8 cellular contexts compared by ENCODE assay signal in genomic region chr11:67082071-67082791, GRCh38. TPM values are rescaled to one million over a fixed set of nuclear protein-coding genes. Genes with fewer than 3 reads are reported as not detected.
DNase-seq lines count a peak whose midpoint lies in the region; ATAC-seq and TF ChIP-seq lines count a peak whose summit lies in the region.

No MANE protein-coding gene starts in this region.

- H3K4me2 ChIP-seq in OCI-LY3 (ENCODE audit: low read length) = peak overlapping the region; percentile 95
- H3K4me2 ChIP-seq in neural progenitor cell = peak overlapping the region; percentile 37

- peaks cover 2% of the 10 kb centered on the region for H3K9me3 Mint-ChIP-seq in neural progenitor cell

- H3K27me3 Mint-ChIP-seq in neural progenitor cell (ENCODE audit: insufficient read depth, low read depth) = peaks cover 6% of the 10 kb centered on the region

- H3K9ac ChIP-seq in OCI-LY3 (ENCODE audit: low read length) (peak overlapping the region; percentile 47), neural progenitor cell (no peak overlapping the region)

- H3K4me3 ChIP-seq in OCI-LY3 (ENCODE audit: low read length) = peak overlapping the region; percentile 73
- peak overlapping the region; percentile 10 for H3K4me3 ChIP-seq in ectodermal cell (ENCODE audit: insufficient read depth, low read depth, low read length)
- no peak overlapping the region for H3K4me3 ChIP-seq in neural progenitor cell

- H3K79me2 ChIP-seq in OCI-LY3 (ENCODE audit: low read length) (peaks cover 4% of the 10 kb centered on the region; the same call in 1 of the 2 replicates), neural progenitor cell (ENCODE audit: low read depth) (no peaks in the 10 kb centered on the region)

- H3K27me3 ChIP-seq in OCI-LY3 (ENCODE audit: low read depth, low read length) (no peaks in the 10 kb centered on the region), ectodermal cell (ENCODE audit: control insufficient read depth, insufficient read depth, low read length, poor library complexity, severe bottlenecking) (no peaks in the 10 kb centered on the region), neural progenitor cell (no peaks in the 10 kb centered on the region)

- H3K27ac ChIP-seq in OCI-LY3 (ENCODE audit: low read length) (no peak overlapping the region), ectodermal cell (ENCODE audit: insufficient read depth, low read depth, low read length, poor library complexity, severe bottlenecking) (no peak overlapping the region), neural progenitor cell (no peak overlapping the region)

- DNase-seq in neural progenitor cell (ENCODE audit: low spot score) (peak; percentile 45), NCI-H2029 treated with DMSO at 0.1 percent for 48 hours (lab: John Stamatoyannopoulos, UW) (no peak)

- H3K36me3 Mint-ChIP-seq in neural progenitor cell = no peaks in the 10 kb centered on the region

- H3K4me3 Mint-ChIP-seq in neural progenitor cell = peak overlapping the region; percentile 63

- peaks cover 23% of the 10 kb centered on the region for H3K4me1 ChIP-seq in OCI-LY3 (ENCODE audit: low read length)
- peaks cover 11% of the 10 kb centered on the region for H3K4me1 ChIP-seq in ectodermal cell (ENCODE audit: control insufficient read depth, insufficient read depth, low read length)
- peaks cover 3% of the 10 kb centered on the region for H3K4me1 ChIP-seq in neural progenitor cell

- peak overlapping the region; percentile 81 for H3K27ac Mint-ChIP-seq in neural progenitor cell

- H3K36me3 ChIP-seq in OCI-LY3 (replicated peaks; ENCODE audit: low read depth, low read length) (no peaks in the 10 kb centered on the region), ectodermal cell (ENCODE audit: control insufficient read depth, insufficient read depth, low read length) (no peaks in the 10 kb centered on the region), neural progenitor cell (no peaks in the 10 kb centered on the region)

- 53 to 57% methylated on average over 20 of the region's 20 CpGs for WGBS in ectodermal cell, 2 experiments

- peak overlapping the region; percentile 72 for H2AFZ ChIP-seq in OCI-LY3 (ENCODE audit: low read depth, low read length)
- peak overlapping the region; percentile 69 for H2AFZ ChIP-seq in neural progenitor cell (replicated peaks)

- peaks cover 17% of the 10 kb centered on the region for H3K4me1 Mint-ChIP-seq in neural progenitor cell

- H3K9me3 ChIP-seq in OCI-LY3 (ENCODE audit: insufficient read depth, low read length) (no peaks in the 10 kb centered on the region), ectodermal cell (ENCODE audit: control insufficient read depth, low read length) (no peaks in the 10 kb centered on the region), neural progenitor cell (ENCODE audit: low read depth) (no peaks in the 10 kb centered on the region)

- H4K20me1 ChIP-seq in OCI-LY3 (ENCODE audit: insufficient read depth, low read length) (no peaks in the 10 kb centered on the region), neural progenitor cell (ENCODE audit: low read depth) (no peaks in the 10 kb centered on the region)

- H3F3A ChIP-seq in neural progenitor cell (ENCODE audit: low read depth) = peaks cover 3% of the 10 kb centered on the region

- ATAC-seq in GM19395 (IDR thresholded peaks at IDR 0.05; ENCODE audit: unreplicated experiment) (no peak), HG02840 (IDR thresholded peaks at IDR 0.05; ENCODE audit: low FRiP score, unreplicated experiment) (no peak), HG03280 (IDR thresholded peaks at IDR 0.05; ENCODE audit: unreplicated experiment) (no peak)

- peak; percentile 40; the same call in 1 of the 3 replicates for TF ChIP-seq CTCF in GM12872 (IDR thresholded peaks at IDR 0.05; ENCODE audit: insufficient read depth, low read depth, low read length)
- peak; percentile 29; the same call in 1 of the 2 replicates for TF ChIP-seq CTCF in OCI-LY3 (IDR thresholded peaks at IDR 0.05; ENCODE audit: low read depth, low read length)
- no peak for TF ChIP-seq CTCF in neural progenitor cell (IDR thresholded peaks at IDR 0.05)

RNA-seq across cellular contexts. Expression of gene RHOD, which starts 25.6 kb away (rescaled TPM):
- polyA plus RNA-seq in ectodermal cell (2013, experiment 1 of 4) = 5.5 TPM
- 5.5 TPM for polyA plus RNA-seq in ectodermal cell (2013, experiment 2 of 4)
- 5.8 TPM for polyA plus RNA-seq in ectodermal cell (2013, experiment 3 of 4)
- 5.3 TPM for polyA plus RNA-seq in ectodermal cell (2013, experiment 4 of 4)
- 6.6 and 10.0 TPM in 2 replicates for total RNA-seq in neural progenitor cell (ENCODE audit: low replicate concordance)

RNA-seq across cellular contexts. Expression of gene KDM2A, which starts 36.8 kb away (rescaled TPM):
- polyA plus RNA-seq in ectodermal cell (2013, experiment 1 of 4) = 58.6 TPM
- polyA plus RNA-seq in ectodermal cell (2013, experiment 2 of 4) = 63.9 TPM
- 45.7 TPM for polyA plus RNA-seq in ectodermal cell (2013, experiment 3 of 4)
- polyA plus RNA-seq in ectodermal cell (2013, experiment 4 of 4) = 54.1 TPM
- total RNA-seq in neural progenitor cell (ENCODE audit: low replicate concordance) = 38.8 and 49.5 TPM in 2 replicates

RNA-seq across cellular contexts. Expression of gene SYT12, which starts 59.3 kb away (rescaled TPM):
- 0.31 TPM for polyA plus RNA-seq in ectodermal cell (2013, experiment 1 of 4)
- polyA plus RNA-seq in ectodermal cell (2013, experiment 2 of 4) = 0.43 TPM
- 0.48 TPM for polyA plus RNA-seq in ectodermal cell (2013, experiment 3 of 4)
- polyA plus RNA-seq in ectodermal cell (2013, experiment 4 of 4) = 0.32 TPM
- total RNA-seq in neural progenitor cell (ENCODE audit: low replicate concordance) = 0.50 and 0.67 TPM in 2 replicates
